In the genomic region with DNA sequence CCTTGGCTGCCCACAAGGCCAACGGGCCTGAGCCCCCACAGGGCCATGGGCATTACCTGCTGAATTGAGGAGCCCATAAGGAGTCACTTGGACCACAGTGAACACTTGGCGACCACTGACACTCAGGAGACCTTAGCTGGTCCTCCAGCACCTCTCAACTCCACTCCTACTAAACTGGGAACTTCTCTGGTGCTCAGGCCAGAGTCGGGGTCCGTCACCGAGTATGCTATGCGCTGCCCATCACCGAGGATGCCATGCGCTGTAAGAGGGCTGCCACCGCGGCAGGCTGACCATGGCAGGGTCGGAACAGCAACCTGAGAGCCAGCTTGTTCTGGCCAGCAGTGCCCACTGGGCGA, we compare ENCODE assay signal across 8 cellular contexts. TPM values are rescaled to one million over a fixed set of nuclear protein-coding genes. Genes with fewer than 3 reads are reported as not detected.
DNase-seq lines count a peak whose midpoint lies in the region; ATAC-seq and TF ChIP-seq lines count a peak whose summit lies in the region.

No MANE protein-coding gene starts in this region.

- intact Hi-C loops in Right ventricle myocardium superior (cut with DNase I) = loop anchor here (5.0 kb wide), 1 partner anchor 37 kb away; a partner anchor contains a TSS
- intact Hi-C loops in body of pancreas (cut with DNase I) = no loop called here
- intact Hi-C loops in uterus (cut with DNase I; ENCODE audit: low total_unique reads) = no loop called here

- H3K4me3 ChIP-seq in cardiac muscle cell (no peak overlapping the region), body of pancreas (peak overlapping the region in 1 of 2 donors; percentile 90), mesodermal cell (ENCODE audit: extremely low read depth, insufficient read depth, low read length, poor library complexity, severe bottlenecking) (no peak overlapping the region), uterus (peak overlapping the region; percentile 94 to 97)

- peak overlapping the region; percentile 94 for H3K27ac ChIP-seq in cardiac muscle cell
- H3K27ac ChIP-seq in body of pancreas = peak overlapping the region; percentile 97 to 100 (median 99)
- peak overlapping the region; percentile 94 for H3K27ac ChIP-seq in mesodermal cell (ENCODE audit: low read depth, low read length, severe bottlenecking)
- H3K27ac ChIP-seq in uterus = peak overlapping the region; percentile 98 to 99

- DNase-seq in cardiac muscle cell (ENCODE audit: low read depth in 1 of 2, low spot score in 1 of 2) (no peak), Right ventricle myocardium superior (no peak), body of pancreas (no peak), uterus (no peak), CD1c-positive myeloid dendritic cell (ENCODE audit: extremely low spot score) (no peak), putamen (ENCODE audit: low spot score) (no peak)

- TF ChIP-seq CTCF in cardiac muscle cell (IDR thresholded peaks at IDR 0.05; ENCODE audit: low read depth, low read length) (no peak), body of pancreas (IDR thresholded peaks at IDR 0.05) (no peak), uterus (IDR thresholded peaks at IDR 0.05) (no peak)

- TF ChIP-seq POLR2A in body of pancreas (IDR thresholded peaks at IDR 0.05) = no peak
- no peak for TF ChIP-seq POLR2A in uterus (IDR thresholded peaks at IDR 0.05)

- H3K36me3 ChIP-seq in cardiac muscle cell (peaks cover 16% of the 10 kb centered on the region), body of pancreas (replicated peaks in 1 of 2; ENCODE audit: insufficient read depth in 1 of 2, low read depth in 2 of 2) (peaks cover 8 to 14% of the 10 kb centered on the region in 2 donors), mesodermal cell (ENCODE audit: control insufficient read depth, insufficient read depth, low read length) (peaks cover 43% of the 10 kb centered on the region), uterus (no peaks in the 10 kb centered on the region)

- H3K27me3 ChIP-seq in cardiac muscle cell (no peaks in the 10 kb centered on the region), body of pancreas (no peaks in the 10 kb centered on the region), uterus (no peaks in the 10 kb centered on the region)

- H3K9me3 ChIP-seq in cardiac muscle cell (ENCODE audit: low read depth) (no peaks in the 10 kb centered on the region), body of pancreas (no peaks in the 10 kb centered on the region), mesodermal cell (ENCODE audit: control insufficient read depth, low read length) (no peaks in the 10 kb centered on the region), uterus (no peaks in the 10 kb centered on the region)

- ATAC-seq in Right ventricle myocardium superior (ENCODE audit: poor library complexity) (no peak), body of pancreas (no peak), GM21786 (IDR thresholded peaks at IDR 0.05; ENCODE audit: unreplicated experiment) (no peak)

- WGBS in body of pancreas, 2 donors = 28 to 33% methylated on average over 8 to 12 of the region's 12 CpGs
- WGBS in mesodermal cell (ENCODE audit: insufficient coverage in 2 of 2), 2 experiments = 81 to 91% methylated on average over 10 to 12 of the region's 12 CpGs

- peaks cover 23% of the 10 kb centered on the region for H3K4me1 ChIP-seq in cardiac muscle cell (ENCODE audit: low read depth)
- peaks cover 65% of the 10 kb centered on the region for H3K4me1 ChIP-seq in body of pancreas
- H3K4me1 ChIP-seq in mesodermal cell (ENCODE audit: control insufficient read depth, insufficient read depth, low read length, poor library complexity, severe bottlenecking) = peaks cover 33% of the 10 kb centered on the region
- peaks cover 13 to 14% of the 10 kb centered on the region in 2 donors for H3K4me1 ChIP-seq in uterus

RNA-seq across cellular contexts. Expression of a gene that starts 0.6 kb away (rescaled TPM):
- total RNA-seq in cardiac muscle cell = 110 and 115 TPM in 2 replicates
- polyA plus RNA-seq in cardiac muscle cell = 108 and 144 TPM in 2 replicates
- 437 TPM for total RNA-seq in Right ventricle myocardium superior
- 100 to 1,000 TPM; 249 to 606 TPM for total RNA-seq in body of pancreas
- polyA plus RNA-seq in mesodermal cell (2013, experiment 1 of 2) = 86.4 TPM
- 74.4 TPM for polyA plus RNA-seq in mesodermal cell (2013, experiment 2 of 2)
- total RNA-seq in uterus = 100 to 1,000 TPM in 3 of 4 donors, 10 to 100 TPM in 1; 94.7 to 874 (median 439) TPM

RNA-seq across cellular contexts. Expression of a gene that starts 13.4 kb away (rescaled TPM):
- total RNA-seq in cardiac muscle cell (192 and 196 TPM in 2 replicates), Right ventricle myocardium superior (93.3 TPM), body of pancreas (10 to 100 TPM; 89.0 to 90.0 TPM), uterus (10 to 100 TPM; 31.8 to 87.4 (median 66.4) TPM)
- 184 and 221 TPM in 2 replicates for polyA plus RNA-seq in cardiac muscle cell
- 110 TPM for polyA plus RNA-seq in mesodermal cell (2013, experiment 1 of 2)
- polyA plus RNA-seq in mesodermal cell (2013, experiment 2 of 2) = 112 TPM

RNA-seq across cellular contexts. Expression of a gene that starts 26.3 kb away (rescaled TPM):
- total RNA-seq in cardiac muscle cell = 5.3 and 10.2 TPM in 2 replicates
- 7.8 and 14.0 TPM in 2 replicates for polyA plus RNA-seq in cardiac muscle cell
- 7.6 TPM for total RNA-seq in Right ventricle myocardium superior
- 10 to 100 TPM; 10.6 to 16.2 TPM for total RNA-seq in body of pancreas
- 1.3 TPM for polyA plus RNA-seq in mesodermal cell (2013, experiment 1 of 2)
- polyA plus RNA-seq in mesodermal cell (2013, experiment 2 of 2) = 1.1 TPM
- 10 to 100 TPM in 2 of 4 donors, 1 to 10 TPM in 1, not detected in 1; 4.1 to 22.9 (median 13.6) TPM for total RNA-seq in uterus

RNA-seq across cellular contexts. Expression of a gene that starts 38.5 kb away (rescaled TPM):
- total RNA-seq in cardiac muscle cell (48.0 and 57.5 TPM in 2 replicates), Right ventricle myocardium superior (12.1 TPM), body of pancreas (10 to 100 TPM; 23.4 to 34.8 TPM), uterus (100 to 1,000 TPM in 1 of 4 donors, 10 to 100 TPM in 3; 16.8 to 138 (median 61.6) TPM)
- 28.8 and 40.3 TPM in 2 replicates for polyA plus RNA-seq in cardiac muscle cell
- polyA plus RNA-seq in mesodermal cell (2013, experiment 1 of 2) = 28.3 TPM
- polyA plus RNA-seq in mesodermal cell (2013, experiment 2 of 2) = 22.3 TPM

Comparison
In these comparisons a context has a peak if more than half of its experiments do, and no peak if none do; other contexts are left out.
1. H3K4me3 ChIP-seq: peak in uterus (2 of 2); none in cardiac muscle cell (single experiment) and mesodermal cell (single experiment).
2. Peak in every context shown above with its lines, with median percentiles within 50 percentile points of each other: H3K27ac ChIP-seq.